Comparison of ENCODE assay signal across 28 cellular contexts in genomic region chr5:33827885-33828284, GRCh38.
A peak's percentile ranks its signal among the peaks of the same experiment; 100 is the strongest.
DNase-seq lines count a peak whose midpoint lies in the region; ATAC-seq, FAIRE-seq and TF ChIP-seq lines count a peak whose summit lies in the region.
"Had no signal": no experiment of that assay in that cellular context is flagged by ENCODE, and none has a peak within 500 bp of the region (broad histone marks: within the 10 kb centered on the region; RNA-seq: fewer than 3 reads in every experiment).

No MANE protein-coding gene starts in this region.

- H3K9me3 ChIP-seq in osteoblast (ENCODE audit: low read depth, low read length) (no peaks in the 10 kb centered on the region), pancreas (no peaks in the 10 kb centered on the region)
- H3K9me3 ChIP-seq: adrenal gland, breast epithelium, colonic mucosa, sigmoid colon had no signal

- H3K27ac ChIP-seq in brain microvascular endothelial cell (peak overlapping the region; percentile 69), osteoblast (ENCODE audit: low read depth, low read length) (peak overlapping the region; percentile 26), pancreas (no peak overlapping the region)
- H3K27ac ChIP-seq: colonic mucosa, HL-60, RWPE1, sigmoid colon, WERI-Rb-1 had no signal

- no peak for TF ChIP-seq CTCF in brain microvascular endothelial cell (IDR thresholded peaks at IDR 0.05; ENCODE audit: low read depth, low read length, missing control alignments)
- TF ChIP-seq CTCF in osteoblast (IDR thresholded peaks at IDR 0.05; ENCODE audit: extremely low read depth, low read depth, low read length) = no peak
- no peak for TF ChIP-seq CTCF in pancreas (IDR thresholded peaks at IDR 0.05)

- 35 to 43% methylated on average over 1 of the region's 1 CpG for WGBS in pancreas, 2 donors

- peaks cover 52% of the 10 kb centered on the region for H3K79me2 ChIP-seq in osteoblast (ENCODE audit: insufficient read depth, low read length)

- H3K4me1 ChIP-seq in osteoblast (ENCODE audit: insufficient read depth, low read length) (peaks cover 42% of the 10 kb centered on the region), pancreas (no peaks in the 10 kb centered on the region)
- H3K4me1 ChIP-seq: breast epithelium, colonic mucosa had no signal

- H3K4me3 ChIP-seq in brain microvascular endothelial cell (ENCODE audit: low read depth, low read length) = no peak overlapping the region
- H3K4me3 ChIP-seq in osteoblast (ENCODE audit: insufficient read depth, low read length) = no peak overlapping the region
- no peak overlapping the region for H3K4me3 ChIP-seq in pancreas
- H3K4me3 ChIP-seq: adrenal gland, breast epithelium, colonic mucosa, sigmoid colon had no signal

- no peaks in the 10 kb centered on the region for H3K27me3 ChIP-seq in brain microvascular endothelial cell (replicated peaks)
- H3K27me3 ChIP-seq in osteoblast (ENCODE audit: insufficient read depth, low read length) = no peaks in the 10 kb centered on the region
- no peaks in the 10 kb centered on the region for H3K27me3 ChIP-seq in pancreas
- H3K27me3 ChIP-seq: adrenal gland, breast epithelium, colonic mucosa, sigmoid colon had no signal

- intact Hi-C loops in pancreas (cut with DNase I) = no loop called here
- intact Hi-C loops in cardiac septum (cut with DNase I) = no loop called here

- no peak for FAIRE-seq in pancreas (lab: Jason Lieb, UNC)
- FAIRE-seq: D721Med, frontal cortex, GM12891 had no signal

- no peak overlapping the region for H2AFZ ChIP-seq in osteoblast (ENCODE audit: low read length)

- H4K20me1 ChIP-seq in osteoblast (ENCODE audit: insufficient read depth, low read length) = no peaks in the 10 kb centered on the region

- H3K36me3 ChIP-seq in brain microvascular endothelial cell (replicated peaks) (no peaks in the 10 kb centered on the region), osteoblast (ENCODE audit: insufficient read depth, low read length) (no peaks in the 10 kb centered on the region), pancreas (no peaks in the 10 kb centered on the region)
- H3K36me3 ChIP-seq: adrenal gland, breast epithelium, colonic mucosa, sigmoid colon, WERI-Rb-1 had no signal

- DNase-seq in EH (ENCODE audit: low read depth) (peak; percentile 74), M059J (ENCODE audit: low read depth) (peak; percentile 93), brain microvascular endothelial cell (no peak), osteoblast (ENCODE audit: insufficient read length, low spot score, missing footprints) (no peak), NCI-H774 (lab: John Stamatoyannopoulos, UW) (no peak), hypothalamus (lab: John Stamatoyannopoulos, UW) (no peak), pancreas (no peak), cardiac septum (ENCODE audit: low spot score) (no peak)
- DNase-seq: activated CD4-positive, alpha-beta T cell treated with anti-CD3 and anti-CD28 coated beads, Interleukin-2, amount 10 ng/mL, durations not matched to agents 24 days and 14 days; activated T-cell treated with anti-CD3 and anti-CD28 coated beads, Interleukin-2, amount 50 U/mL, for 4 hours; adrenal gland; CD4-positive, CD25-positive, alpha-beta regulatory T cell; colonic mucosa; effector CD8-positive, alpha-beta T cell; left cardiac atrium; NCI-H1092 treated with DMSO at 0.1 percent for 48 hours; NCI-H2029; NCI-H748 treated with DMSO at 0.1 percent for 48 hours; posterior cingulate gyrus; sigmoid colon; stimulated activated naive CD4-positive, alpha-beta T cell; WERI-Rb-1 had no signal

- H3K4me2 ChIP-seq in osteoblast (ENCODE audit: insufficient read depth, low read length) = no peak overlapping the region

- ATAC-seq in pancreas = no peak
- ATAC-seq: activated T-cell treated with anti-CD3 and anti-CD28 coated beads, Interleukin-2, amount 50 U/mL, for 4 hours; left cardiac atrium had no signal

- in situ Hi-C loops in brain microvascular endothelial cell (cut with HindIII; ENCODE audit: low pct_ligation_motif_present, low sequenced_read_pairs) = no loop called here

Comparison
In these comparisons a context has a peak if more than half of its experiments do, and no peak if none do; other contexts are left out.
1. DNase-seq: peak in EH (single experiment) and M059J (single experiment); none in brain microvascular endothelial cell (single experiment), osteoblast (single experiment), NCI-H774 (single experiment), hypothalamus (0 of 51), pancreas (0 of 6) and cardiac septum (single experiment).
2. H3K27ac ChIP-seq: peak in brain microvascular endothelial cell (single experiment) and osteoblast (single experiment); none in pancreas (0 of 4).